20 cellular contexts compared by ENCODE assay signal in genomic region chr10:83961620-83962019, GRCh38.
DNase-seq lines count a peak whose midpoint lies in the region; ATAC-seq, FAIRE-seq and TF ChIP-seq lines count a peak whose summit lies in the region.
"Had no signal": no experiment of that assay in that cellular context is flagged by ENCODE, and none has a peak within 500 bp of the region (broad histone marks: within the 10 kb centered on the region; RNA-seq: fewer than 3 reads in every experiment).

No MANE protein-coding gene starts in this region.

- CTCF ChIA-PET in K562 (lab: Yijun Ruan, JAX; ENCODE audit: low intra/inter-chr PET ratio), result no interaction called here

- no peaks in the 10 kb centered on the region for H3K27me3 ChIP-seq in K562 (ENCODE audit: control insufficient read depth in 2 of 2, insufficient read depth in 2 of 2, low read length in 2 of 2)
- H3K27me3 ChIP-seq: foreskin keratinocyte, SJCRH30 had no signal

- intact Hi-C loops in K562 (cut with micrococcal nuclease), result no loop called here

- no peaks in the 10 kb centered on the region for H3K36me3 ChIP-seq in K562 (ENCODE audit: control insufficient read depth, insufficient read depth, low read length)
- H3K36me3 ChIP-seq: SJCRH30 had no signal

- no peak overlapping the region for H3K4me3 ChIP-seq in K562
- H3K4me3 ChIP-seq: coronary artery, SJCRH30 had no signal

- H3K4me2 ChIP-seq in K562 (ENCODE audit: insufficient read depth, low read length), result no peak overlapping the region

- peak; percentile 57 to 58 for TF ChIP-seq RAD21 in K562 (CRISPR knock-in tag; conservative IDR thresholded peaks at IDR 0.05 in 1 of 2, IDR thresholded peaks at IDR 0.05 in 1 of 2)

- no peak overlapping the region for H3K27ac ChIP-seq in K562 (ENCODE audit: extremely low read depth, low read depth, low read length)
- H3K27ac ChIP-seq: coronary artery, foreskin keratinocyte, parathyroid adenoma, SJCRH30 had no signal

- no TSS peak for BruUV-seq in K562 (replicated peaks; lab: Mats Ljungman, UMichigan)

- H2AFZ ChIP-seq in K562 (ENCODE audit: low read depth, low read length), result no peak overlapping the region
- H2AFZ ChIP-seq: parathyroid adenoma had no signal

- no peaks in the 10 kb centered on the region; the same call in 1 of the 2 replicates for H4K20me1 ChIP-seq in K562 (replicated peaks; ENCODE audit: control insufficient read depth, insufficient read depth, low read length)

- FAIRE-seq in K562 (lab: Jason Lieb, UNC), result no peak
- FAIRE-seq: endothelial cell of umbilical vein, HTR-8/SVneo had no signal

- no peaks in the 10 kb centered on the region for H3K9me3 ChIP-seq in K562 (replicated peaks; ENCODE audit: control insufficient read depth, insufficient read depth, low read depth, low read length)
- H3K9me3 ChIP-seq: SJCRH30 had no signal

- ATAC-seq in K562, result no peak
- ATAC-seq: foreskin keratinocyte, left lobe of liver had no signal

- POLR2A ChIA-PET in K562 (lab: Yijun Ruan, JAX), result interaction anchor here (0.6 kb wide), 1 partner anchor 241 kb away, joined by 3 read pairs; no protein-coding TSS in a partner anchor

- peak in 2 of 3 experiments; percentile 21 to 22; a peak in 1 of 6 replicates for TF ChIP-seq CTCF in K562 (IDR thresholded peaks at IDR 0.05 in 2 of 3, conservative IDR thresholded peaks at IDR 0.05 in 1 of 3; ENCODE audit: insufficient read depth in 2 of 3, low read depth in 1 of 3, low read length in 3 of 3)

- TF ChIP-seq EP300 in K562 (IDR thresholded peaks at IDR 0.05; ENCODE audit: low read length), result no peak

- in situ Hi-C loops in K562 (cut with MboI), result no loop called here

- H3K9me1 ChIP-seq in K562 (ENCODE audit: control insufficient read depth, insufficient read depth, low read length), result no peaks in the 10 kb centered on the region

- TF ChIP-seq POLR2A in K562 (conservative IDR thresholded peaks at IDR 0.05), result no peak

- H3K9ac ChIP-seq in K562 (ENCODE audit: insufficient read depth in 1 of 2, low read depth in 2 of 2, low read length in 2 of 2), result no peak overlapping the region
- H3K9ac ChIP-seq: parathyroid adenoma had no signal

- no peaks in the 10 kb centered on the region for H3K79me2 ChIP-seq in K562 (ENCODE audit: control insufficient read depth, insufficient read depth, low read length)
- H3K79me2 ChIP-seq: parathyroid adenoma had no signal

- no peaks in the 10 kb centered on the region for H3K4me1 ChIP-seq in K562 (replicated peaks in 1 of 2; ENCODE audit: control insufficient read depth in 2 of 2, insufficient read depth in 2 of 2, low read length in 2 of 2)
- H3K4me1 ChIP-seq: foreskin keratinocyte, parathyroid adenoma, SJCRH30 had no signal

- DNase-seq in NCI-H82 (lab: John Stamatoyannopoulos, UW) (peak; percentile 64), NCI-H82 treated with DMSO at 0.1 percent for 48 hours (lab: John Stamatoyannopoulos, UW; ENCODE audit: unreplicated experiment) (no peak), NCI-H2171 (lab: John Stamatoyannopoulos, UW) (peak; percentile 32), K562 (ENCODE audit: extremely low read depth in 1 of 4, low spot score in 3 of 4) (no peak), superior temporal gyrus (ENCODE audit: extremely low spot score) (peak; percentile 36), NCI-H1105 (lab: John Stamatoyannopoulos, UW) (no peak)
- no peak for DNase-seq in stimulated activated naive CD4-positive, alpha-beta T cell treated with Interleukin-2 at 50 U/mL for 16 hours (lab: John Stamatoyannopoulos, UW)
- DNase-seq in activated CD8-positive, alpha-beta memory T cell treated with anti-CD3 and anti-CD28 coated beads, Interleukin-2, amount 50 U/mL, for 48 hours, result no peak
- DNase-seq: activated gamma-delta T cell; aorta; foreskin keratinocyte; NCI-H446 treated with DMSO at 0.1 percent for 48 hours; SJCRH30; stimulated activated CD4-positive, alpha-beta T cell treated with anti-CD3 and anti-CD28 coated beads, Interleukin-2, amount 100 ng/mL, for 48 hours; substantia nigra had no signal

TF ChIP-seq in K562, 482 proteins besides CTCF, POLR2A, EP300 and RAD21:
- TF ChIP-seq, protein P1, sequence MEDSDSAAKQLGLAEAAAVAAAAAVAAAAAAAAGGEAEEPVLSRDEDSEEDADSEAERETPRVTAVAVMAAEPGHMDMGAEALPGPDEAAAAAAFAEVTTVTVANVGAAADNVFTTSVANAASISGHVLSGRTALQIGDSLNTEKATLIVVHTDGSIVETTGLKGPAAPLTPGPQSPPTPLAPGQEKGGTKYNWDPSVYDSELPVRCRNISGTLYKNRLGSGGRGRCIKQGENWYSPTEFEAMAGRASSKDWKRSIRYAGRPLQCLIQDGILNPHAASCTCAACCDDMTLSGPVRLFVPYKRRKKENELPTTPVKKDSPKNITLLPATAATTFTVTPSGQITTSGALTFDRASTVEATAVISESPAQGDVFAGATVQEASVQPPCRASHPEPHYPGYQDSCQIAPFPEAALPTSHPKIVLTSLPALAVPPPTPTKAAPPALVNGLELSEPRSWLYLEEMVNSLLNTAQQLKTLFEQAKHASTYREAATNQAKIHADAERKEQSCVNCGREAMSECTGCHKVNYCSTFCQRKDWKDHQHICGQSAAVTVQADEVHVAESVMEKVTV (CRISPR knock-in tag; IDR thresholded peaks at IDR 0.05), result 0 out of 2 replicates have a peak, but pooled peaks have one; percentile 18
- TF ChIP-seq ZNF518B (CRISPR knock-in tag; IDR thresholded peaks at IDR 0.05), result no peak

Comparison
In these comparisons a context has a peak if more than half of its experiments do, and no peak if none do; other contexts are left out.
1. DNase-seq: peak in NCI-H82 (single experiment), NCI-H2171 (single experiment) and superior temporal gyrus (single experiment); none in NCI-H82 treated with DMSO at 0.1 percent for 48 hours (single experiment), K562 (0 of 4), NCI-H1105 (single experiment), stimulated activated naive CD4-positive, alpha-beta T cell treated with Interleukin-2 at 50 U/mL for 16 hours (single experiment) and activated CD8-positive, alpha-beta memory T cell treated with anti-CD3 and anti-CD28 coated beads, Interleukin-2, amount 50 U/mL, for 48 hours (single experiment).